ENCODE assay signal across 21 cellular contexts in genomic region chrX:81301877-81302276, GRCh38.
DNase-seq lines count a peak whose midpoint lies in the region; ATAC-seq, FAIRE-seq and TF ChIP-seq lines count a peak whose summit lies in the region.
"Had no signal": no experiment of that assay in that cellular context is flagged by ENCODE, and none has a peak within 500 bp of the region (broad histone marks: within the 10 kb centered on the region; RNA-seq: fewer than 3 reads in every experiment).

No MANE protein-coding gene starts in this region.

- FAIRE-seq in colon (lab: Jason Lieb, UNC) (peak; percentile 10), frontal cortex (lab: Jason Lieb, UNC) (no peak)

- H3K4me3 ChIP-seq in breast epithelium (no peak overlapping the region), BE2C (ENCODE audit: low read depth, low read length) (no peak overlapping the region)

- POLR2A ChIA-PET in MCF 10A (lab: Yijun Ruan, JAX) = interaction anchor here (0.7 to 2.6 kb wide), 2 partner anchors 15 to 100 kb away, joined by 3 to 10 read pairs; partner anchors contain the start of genes HMGN5 and SH3BGRL

- TF ChIP-seq CTCF in MCF 10A (IDR thresholded peaks at IDR 0.05; ENCODE audit: unreplicated experiment) (no peak), breast epithelium (IDR thresholded peaks at IDR 0.05) (no peak), BE2C (IDR thresholded peaks at IDR 0.05; ENCODE audit: low read depth, low read length) (no peak)

- intact Hi-C loops in MCF 10A (cut with micrococcal nuclease) (no loop called here), breast epithelium (cut with DNase I; ENCODE audit: low total_unique reads) (no loop called here)

- ATAC-seq in GM21825 (IDR thresholded peaks at IDR 0.05; ENCODE audit: unreplicated experiment) = no peak
- ATAC-seq: HCT116, Panc1 had no signal

- H3K9me3 ChIP-seq in breast epithelium (no peaks in the 10 kb centered on the region), BE2C (no peaks in the 10 kb centered on the region)

- BruUV-seq in MCF 10A (replicated peaks; lab: Mats Ljungman, UMichigan) = no TSS peak

- H3K27me3 ChIP-seq in breast epithelium = no peaks in the 10 kb centered on the region
- H3K27me3 ChIP-seq in BE2C = no peaks in the 10 kb centered on the region

- CTCF ChIA-PET in MCF 10A (lab: Yijun Ruan, JAX) = no interaction called here

- H3K36me3 Mint-ChIP-seq in MCF 10A (ENCODE audit: insufficient read depth, unreplicated experiment) = peaks cover 1% of the 10 kb centered on the region

- no peak overlapping the region for H3K27ac ChIP-seq in breast epithelium
- H3K27ac ChIP-seq: 22Rv1 had no signal

- H3K4me1 ChIP-seq in breast epithelium (no peaks in the 10 kb centered on the region), BE2C (no peaks in the 10 kb centered on the region)

- no peaks in the 10 kb centered on the region for H3K27me3 Mint-ChIP-seq in MCF 10A (ENCODE audit: insufficient read depth, unreplicated experiment)
- H3K27me3 Mint-ChIP-seq: B cell; CD4-positive, alpha-beta T cell had no signal

- H3K9me3 Mint-ChIP-seq in MCF 10A (ENCODE audit: unreplicated experiment) = peaks cover 10% of the 10 kb centered on the region
- H3K9me3 Mint-ChIP-seq: CD4-positive, alpha-beta T cell had no signal

- H3K36me3 ChIP-seq in breast epithelium = no peaks in the 10 kb centered on the region
- H3K36me3 ChIP-seq in BE2C = no peaks in the 10 kb centered on the region

- H3K4me3 Mint-ChIP-seq in MCF 10A (ENCODE audit: unreplicated experiment) = no peak overlapping the region
- H3K4me3 Mint-ChIP-seq: B cell; CD4-positive, alpha-beta T cell had no signal

- no peaks in the 10 kb centered on the region for H3K4me1 Mint-ChIP-seq in MCF 10A (ENCODE audit: insufficient read depth, unreplicated experiment)

- no peak overlapping the region for H3K27ac Mint-ChIP-seq in MCF 10A (ENCODE audit: low read depth, unreplicated experiment)
- H3K27ac Mint-ChIP-seq: B cell; CD4-positive, alpha-beta T cell had no signal

- DNase-seq in MCF 10A (ENCODE audit: unreplicated experiment) = peak; percentile 23
- no peak for DNase-seq in breast epithelium (ENCODE audit: low spot score in 2 of 2)
- peak; percentile 0 for DNase-seq in glomerular visceral epithelial cell (ENCODE audit: extremely low spot score)
- no peak for DNase-seq in BE2C
- no peak for DNase-seq in frontal cortex (ENCODE audit: low spot score in 2 of 2)
- DNase-seq in stimulated activated CD4-positive, alpha-beta T cell treated with anti-CD3 and anti-CD28 coated beads, Interleukin-4, amount 100 ng/mL, for 24 hours = no peak
- DNase-seq: Calu3; CD4-positive, alpha-beta T cell; KBM-7; NCI-H1092; NCI-H146; NCI-H2107; NCI-H2227 treated with DMSO at 0.1 percent for 48 hours; NCI-H524; SHP77 had no signal

- TF ChIP-seq POLR2A in breast epithelium (IDR thresholded peaks at IDR 0.05) = no peak

Comparison
In these comparisons a context has a peak if more than half of its experiments do, and no peak if none do; other contexts are left out.
1. DNase-seq: peak in MCF 10A (single experiment) and glomerular visceral epithelial cell (single experiment); none in breast epithelium (0 of 2), BE2C (single experiment), frontal cortex (0 of 2) and stimulated activated CD4-positive, alpha-beta T cell treated with anti-CD3 and anti-CD28 coated beads, Interleukin-4, amount 100 ng/mL, for 24 hours (single experiment).